In genomic region chr13:71218960-71219359, GRCh38 we compare ENCODE assay signal across 1 cellular context.
TF ChIP-seq lines count a peak whose summit lies in the region.

No MANE protein-coding gene starts in this region.

TF ChIP-seq in H1, 55 proteins besides CTCF, POLR2A, EP300 and RAD21:
- TF ChIP-seq CHD7 (IDR thresholded peaks at IDR 0.05; ENCODE audit: insufficient replicate concordance, low read length) (no peak), TAF7 (optimal IDR thresholded peaks at IDR 0.05; ENCODE audit: borderline replicate concordance, low read depth, low read length) (no peak), CBX5 (IDR thresholded peaks at IDR 0.05; ENCODE audit: low read depth, low read length) (no peak)
